Comparison of ENCODE assay signal across 18 cellular contexts in genomic region chr10:11140963-11141362, GRCh38.
DNase-seq lines count a peak whose midpoint lies in the region; ATAC-seq and TF ChIP-seq lines count a peak whose summit lies in the region.
"Had no signal": no experiment of that assay in that cellular context is flagged by ENCODE, and none has a peak within 500 bp of the region (broad histone marks: within the 10 kb centered on the region; RNA-seq: fewer than 3 reads in every experiment).

No MANE protein-coding gene starts in this region.

- H3K4me3 ChIP-seq in CD8-positive, alpha-beta T cell (ENCODE audit: low read depth, low read length), result no peak overlapping the region
- no peak overlapping the region for H3K4me3 ChIP-seq in HEK293 (ENCODE audit: low read depth, low read length)
- peak overlapping the region; percentile 6 for H3K4me3 ChIP-seq in naive thymus-derived CD4-positive, alpha-beta T cell (ENCODE audit: low read length)
- H3K4me3 ChIP-seq: BLaER1, Peyer's patch, spleen, tibial artery had no signal

- peak overlapping the region; percentile 83 for H3K27ac Mint-ChIP-seq in CD8-positive, alpha-beta T cell
- peak overlapping the region; percentile 59 for H3K27ac Mint-ChIP-seq in activated naive CD8-positive, alpha-beta T cell treated with anti-CD3 and anti-CD28 coated beads for 36 hours
- H3K27ac Mint-ChIP-seq in naive thymus-derived CD4-positive, alpha-beta T cell, result peak overlapping the region; percentile 84 to 99 (median 98)

- intact Hi-C loops in CD8-positive, alpha-beta T cell (cut with DNase I, micrococcal nuclease), result no loop called here
- intact Hi-C loops in naive thymus-derived CD4-positive, alpha-beta T cell (cut with micrococcal nuclease), result loop anchor here in 1 of 2 donors (2.0 to 10.0 kb wide), 2 partner anchors 28 to 264 kb away; no protein-coding TSS in a partner anchor

- no peaks in the 10 kb centered on the region for H3K9me3 Mint-ChIP-seq in CD8-positive, alpha-beta T cell
- peaks cover 1% of the 10 kb centered on the region for H3K9me3 Mint-ChIP-seq in activated naive CD8-positive, alpha-beta T cell treated with anti-CD3 and anti-CD28 coated beads for 36 hours
- peaks cover 0 to 6% (median 0%) of the 10 kb centered on the region in 11 donors for H3K9me3 Mint-ChIP-seq in naive thymus-derived CD4-positive, alpha-beta T cell

- no peak for DNase-seq in CD8-positive, alpha-beta T cell
- no peak for DNase-seq in activated naive CD8-positive, alpha-beta T cell treated with anti-CD3 and anti-CD28 coated beads for 36 hours
- no peak for DNase-seq in naive thymus-derived CD4-positive, alpha-beta T cell
- no peak for DNase-seq in HPDE6-E6E7 (ENCODE audit: extremely low spot score)
- no peak for DNase-seq in NOMO-1 treated with dmso at 0.1 percent for 144 hours (lab: John Stamatoyannopoulos, UW; ENCODE audit: unreplicated experiment)
- DNase-seq: activated CD8-positive, alpha-beta memory T cell treated with anti-CD3 and anti-CD28 coated beads, Interleukin-2, amount 50 U/mL, for 48 hours; amygdala; GOT3; NCI-H1105 treated with DMSO at 0.1 percent for 48 hours; Peyer's patch; spleen; tibial artery had no signal

- H3K36me3 ChIP-seq in CD8-positive, alpha-beta T cell (ENCODE audit: insufficient read depth, low read length), result no peaks in the 10 kb centered on the region
- no peaks in the 10 kb centered on the region for H3K36me3 ChIP-seq in HEK293 (ENCODE audit: control insufficient read depth in 2 of 2, insufficient read depth in 1 of 2, low read length in 2 of 2)
- no peaks in the 10 kb centered on the region for H3K36me3 ChIP-seq in naive thymus-derived CD4-positive, alpha-beta T cell (ENCODE audit: control insufficient read depth in 2 of 3, insufficient read depth in 3 of 3, low read length in 3 of 3)
- H3K36me3 ChIP-seq: BLaER1, Peyer's patch, spleen, tibial artery had no signal

- H3K27me3 ChIP-seq in CD8-positive, alpha-beta T cell (ENCODE audit: insufficient read depth, low read length), result no peaks in the 10 kb centered on the region
- H3K27me3 ChIP-seq in naive thymus-derived CD4-positive, alpha-beta T cell (ENCODE audit: control insufficient read depth in 2 of 2, insufficient read depth in 2 of 2, low read length in 2 of 2), result no peaks in the 10 kb centered on the region
- H3K27me3 ChIP-seq: BLaER1, Peyer's patch, spleen, tibial artery had no signal

- no peaks in the 10 kb centered on the region for H3K9me3 ChIP-seq in CD8-positive, alpha-beta T cell (ENCODE audit: low read length)
- H3K9me3 ChIP-seq in HEK293 (ENCODE audit: control insufficient read depth, insufficient read depth, low read depth, low read length), result no peaks in the 10 kb centered on the region
- no peaks in the 10 kb centered on the region for H3K9me3 ChIP-seq in naive thymus-derived CD4-positive, alpha-beta T cell (ENCODE audit: control insufficient read depth in 2 of 3, low read length in 3 of 3)
- H3K9me3 ChIP-seq: Peyer's patch, spleen, tibial artery had no signal

- CTCF ChIA-PET in CD8-positive, alpha-beta T cell (lab: Charles Lee), result no interaction called here
- CTCF ChIA-PET in HEK293 (lab: Yijun Ruan, JAX), result interaction anchor here (0.7 to 1.0 kb wide), 3 partner anchors 22 to 891 kb away, joined by 3 to 4 read pairs (median 4); no protein-coding TSS in a partner anchor
- CTCF ChIA-PET in naive thymus-derived CD4-positive, alpha-beta T cell (lab: Charles Lee), result interaction anchor here (1.0 to 2.1 kb wide), 5 partner anchors 23 to 36 kb away, joined by 3 to 7 read pairs (median 3); no protein-coding TSS in a partner anchor

- no peak overlapping the region for H3K27ac ChIP-seq in CD8-positive, alpha-beta T cell (ENCODE audit: low read depth, low read length)
- H3K27ac ChIP-seq in HEK293 (ENCODE audit: extremely low read depth, low read depth, low read length), result peak overlapping the region; percentile 75
- peak overlapping the region; percentile 40 for H3K27ac ChIP-seq in naive thymus-derived CD4-positive, alpha-beta T cell (ENCODE audit: low read depth, low read length)
- H3K27ac ChIP-seq: BLaER1, HL-60, tibial artery, VCaP had no signal

- no peaks in the 10 kb centered on the region for H3K27me3 Mint-ChIP-seq in CD8-positive, alpha-beta T cell (ENCODE audit: low read depth)
- H3K27me3 Mint-ChIP-seq in activated naive CD8-positive, alpha-beta T cell treated with anti-CD3 and anti-CD28 coated beads for 36 hours, result no peaks in the 10 kb centered on the region
- no peaks in the 10 kb centered on the region for H3K27me3 Mint-ChIP-seq in naive thymus-derived CD4-positive, alpha-beta T cell

- peaks cover 70% of the 10 kb centered on the region for H3K4me1 ChIP-seq in CD8-positive, alpha-beta T cell (ENCODE audit: insufficient read depth, low read length)
- peaks cover 20% of the 10 kb centered on the region for H3K4me1 ChIP-seq in HEK293 (ENCODE audit: control insufficient read depth, insufficient read depth, low read length)
- H3K4me1 ChIP-seq in naive thymus-derived CD4-positive, alpha-beta T cell (ENCODE audit: control insufficient read depth in 2 of 2, insufficient read depth in 2 of 2, low read length in 2 of 2), result peaks cover 38 to 55% of the 10 kb centered on the region in 2 donors

- H3K36me3 Mint-ChIP-seq in CD8-positive, alpha-beta T cell, result no peaks in the 10 kb centered on the region
- H3K36me3 Mint-ChIP-seq in activated naive CD8-positive, alpha-beta T cell treated with anti-CD3 and anti-CD28 coated beads for 36 hours, result no peaks in the 10 kb centered on the region
- H3K36me3 Mint-ChIP-seq in naive thymus-derived CD4-positive, alpha-beta T cell, result peaks cover 0 to 7% (median 0%) of the 10 kb centered on the region in 5 donors

- ATAC-seq in CD8-positive, alpha-beta T cell, result no peak
- ATAC-seq in naive thymus-derived CD4-positive, alpha-beta T cell, result no peak
- no peak for ATAC-seq in HG03039 (IDR thresholded peaks at IDR 0.05; ENCODE audit: unreplicated experiment)

- H3K4me3 Mint-ChIP-seq in CD8-positive, alpha-beta T cell, result peak overlapping the region; percentile 23
- H3K4me3 Mint-ChIP-seq in activated naive CD8-positive, alpha-beta T cell treated with anti-CD3 and anti-CD28 coated beads for 36 hours, result peak overlapping the region; percentile 47
- peak overlapping the region; percentile 59 to 77 (median 72) for H3K4me3 Mint-ChIP-seq in naive thymus-derived CD4-positive, alpha-beta T cell
- H3K4me3 Mint-ChIP-seq: neural crest cell had no signal

- TF ChIP-seq CTCF in CD8-positive, alpha-beta T cell (IDR thresholded peaks at IDR 0.05), result no peak
- TF ChIP-seq CTCF in HEK293 (tag by site-specific recombination; IDR thresholded peaks at IDR 0.05), result no peak

- H3K4me1 Mint-ChIP-seq in CD8-positive, alpha-beta T cell (ENCODE audit: low read depth), result peaks cover 70% of the 10 kb centered on the region
- H3K4me1 Mint-ChIP-seq in activated naive CD8-positive, alpha-beta T cell treated with anti-CD3 and anti-CD28 coated beads for 36 hours, result peaks cover 61% of the 10 kb centered on the region
- H3K4me1 Mint-ChIP-seq in naive thymus-derived CD4-positive, alpha-beta T cell, result peaks cover 47 to 82% (median 67%) of the 10 kb centered on the region in 7 donors

- POLR2A ChIA-PET in CD8-positive, alpha-beta T cell (lab: Charles Lee), result interaction anchor here (0.6 to 1.6 kb wide), 4 partner anchors 9 to 88 kb away, joined by 3 to 5 read pairs (median 3); no protein-coding TSS in a partner anchor
- POLR2A ChIA-PET in HEK293 (lab: Yijun Ruan, JAX), result no interaction called here
- POLR2A ChIA-PET in naive thymus-derived CD4-positive, alpha-beta T cell (lab: Charles Lee), result interaction anchor here (0.6 to 24.8 kb wide), 6 partner anchors 9 to 42 kb away, joined by 4 to 919 read pairs (median 4); no protein-coding TSS in a partner anchor

TF ChIP-seq in HEK293, 187 proteins besides CTCF, POLR2A, EP300 and RAD21 (continues in another document):
- TF ChIP-seq ZNF830 (tag by site-specific recombination; IDR thresholded peaks at IDR 0.05; ENCODE audit: low read depth) (no peak), ZNF138 (tag by site-specific recombination; IDR thresholded peaks at IDR 0.05; ENCODE audit: borderline replicate concordance) (no peak), ZNF792 (tag by site-specific recombination; IDR thresholded peaks at IDR 0.05) (no peak), ZNF404 (tag by site-specific recombination; IDR thresholded peaks at IDR 0.05) (no peak), ZNF843 (tag by site-specific recombination; IDR thresholded peaks at IDR 0.05) (no peak), ZNF488 (tag by site-specific recombination; IDR thresholded peaks at IDR 0.05) (no peak), KLF16 (tag by site-specific recombination; IDR thresholded peaks at IDR 0.05) (no peak), ZNF449 (tag by site-specific recombination; IDR thresholded peaks at IDR 0.05) (no peak), ZNF777 (tag by site-specific recombination; IDR thresholded peaks at IDR 0.05; ENCODE audit: borderline replicate concordance) (no peak)
